1 cellular context compared by ENCODE assay signal in genomic region chr17:1455748-1456599, GRCh38.
TF ChIP-seq lines count a peak whose summit lies in the region.

Gene CRK, minus strand, starts transcription at chr17:1456232. Its CDS starts 115 bp downstream, at chr17:1456117.

TF ChIP-seq in H1, 55 proteins besides CTCF, POLR2A, EP300 and RAD21:
- TF ChIP-seq SP1 (IDR thresholded peaks at IDR 0.05; ENCODE audit: low read depth, low read length) (peak; percentile 60; the same call in 1 of the 2 replicates), TBP (IDR thresholded peaks at IDR 0.05; ENCODE audit: low read depth, low read length) (peak; percentile 79; the same call in 1 of the 2 replicates), SRF (IDR thresholded peaks at IDR 0.05; ENCODE audit: low read depth, low read length) (no peak), PHF8 (conservative IDR thresholded peaks at IDR 0.05; ENCODE audit: low read depth, low read length) (peak; percentile 98), JUND (IDR thresholded peaks at IDR 0.05; ENCODE audit: low read length) (0 out of 2 replicates have a peak, but pooled peaks have one; percentile 48), POLR2AphosphoS5 (IDR thresholded peaks at IDR 0.05; ENCODE audit: low read depth, low read length) (peak; percentile 65), KDM4A (IDR thresholded peaks at IDR 0.05; ENCODE audit: low read depth, low read length, severe bottlenecking) (peak; percentile 85), CBX8 (IDR thresholded peaks at IDR 0.05; ENCODE audit: borderline replicate concordance, low read depth, low read length) (no peak), GABPA (IDR thresholded peaks at IDR 0.05; ENCODE audit: borderline replicate concordance, insufficient read depth, low read length) (peak; percentile 82; the same call in 1 of the 2 replicates), RNF2 (IDR thresholded peaks at IDR 0.05; ENCODE audit: borderline replicate concordance, low read depth, low read length, missing control alignments, poor library complexity, severe bottlenecking) (no peak), CHD2 (IDR thresholded peaks at IDR 0.05; ENCODE audit: low read length) (0 out of 2 replicates have a peak, but pooled peaks have one; percentile 33), SIN3A (conservative IDR thresholded peaks at IDR 0.05 in 1 of 2, IDR thresholded peaks at IDR 0.05 in 1 of 2; ENCODE audit: low read depth in 1 of 2, low read length in 2 of 2) (peak; percentile 54 to 83; a peak in 2 of 4 replicates), BRCA1 (IDR thresholded peaks at IDR 0.05; ENCODE audit: low read depth, low read length) (peak; percentile 34; the same call in 1 of the 2 replicates), CTBP2 (IDR thresholded peaks at IDR 0.05; ENCODE audit: borderline replicate concordance, insufficient read depth, insufficient read length, low read length) (no peak), TAF1 (IDR thresholded peaks at IDR 0.05; ENCODE audit: low read depth, low read length) (peak; percentile 92), TAF7 (optimal IDR thresholded peaks at IDR 0.05; ENCODE audit: borderline replicate concordance, low read depth, low read length) (peak; percentile 72), ATF2 (IDR thresholded peaks at IDR 0.05; ENCODE audit: low read length) (no peak), MAX (IDR thresholded peaks at IDR 0.05) (peak; percentile 64), CREB1 (IDR thresholded peaks at IDR 0.05) (peak; percentile 92), NRF1 (IDR thresholded peaks at IDR 0.05; ENCODE audit: low read depth, low read length) (peak; percentile 68), HDAC2 (IDR thresholded peaks at IDR 0.05; ENCODE audit: borderline replicate concordance in 1 of 2, low read depth in 2 of 2, low read length in 2 of 2) (peak in 1 of 2 experiments; percentile 55; a peak in 1 of 4 replicates), YY1 (IDR thresholded peaks at IDR 0.05; ENCODE audit: low read depth, low read length) (peak; percentile 99), GTF2F1 (IDR thresholded peaks at IDR 0.05; ENCODE audit: borderline replicate concordance, low read depth, low read length) (no peak; the same call in 1 of the 2 replicates), SIX5 (IDR thresholded peaks at IDR 0.05; ENCODE audit: low read depth, low read length) (peak; percentile 62), ASH2L (IDR thresholded peaks at IDR 0.05; ENCODE audit: low read length) (peak; percentile 70), ZNF274 (IDR thresholded peaks at IDR 0.05; ENCODE audit: borderline replicate concordance, extremely low read depth, low read length) (no peak), HDAC6 (IDR thresholded peaks at IDR 0.05; ENCODE audit: low read depth, low read length) (no peak), CEBPB (IDR thresholded peaks at IDR 0.05; ENCODE audit: low read depth, low read length) (no peak)
